ENCODE assay signal across 22 cellular contexts in genomic region chr7:151493083-151493482, GRCh38. TPM values are rescaled to one million over a fixed set of nuclear protein-coding genes. Genes with fewer than 3 reads are reported as not detected.
DNase-seq lines count a peak whose midpoint lies in the region; ATAC-seq and TF ChIP-seq lines count a peak whose summit lies in the region.
"Had no signal": no experiment of that assay in that cellular context is flagged by ENCODE, and none has a peak within 500 bp of the region (broad histone marks: within the 10 kb centered on the region; RNA-seq: fewer than 3 reads in every experiment).

No MANE protein-coding gene starts in this region.

- H3K4me1 Mint-ChIP-seq in CD14-positive monocyte (peaks cover 35% of the 10 kb centered on the region), HFFc6 (ENCODE audit: low read depth) (peaks cover 66% of the 10 kb centered on the region)
- H3K4me1 Mint-ChIP-seq in activated naive CD8-positive, alpha-beta T cell treated with anti-CD3 and anti-CD28 coated beads, Interleukin-2, amount 10 ng/mL, durations not matched to agents 7 days and 5 days, result peaks cover 21% of the 10 kb centered on the region

- POLR2A ChIA-PET in activated naive CD8-positive, alpha-beta T cell treated with anti-CD3 and anti-CD28 coated beads, Interleukin-2, amount 10 ng/mL, durations not matched to agents 7 days and 5 days (lab: Charles Lee), result no interaction called here

- H3K4me1 ChIP-seq in osteoblast (ENCODE audit: insufficient read depth, low read length), result peaks cover 33% of the 10 kb centered on the region

- no peaks in the 10 kb centered on the region for H3K27me3 ChIP-seq in osteoblast (ENCODE audit: insufficient read depth, low read length)
- H3K27me3 ChIP-seq: right lobe of liver, SJCRH30 had no signal

- H3K4me3 Mint-ChIP-seq in CD14-positive monocyte (no peak overlapping the region), HFFc6 (peak overlapping the region; percentile 9)
- no peak overlapping the region for H3K4me3 Mint-ChIP-seq in activated naive CD8-positive, alpha-beta T cell treated with anti-CD3 and anti-CD28 coated beads, Interleukin-2, amount 10 ng/mL, durations not matched to agents 7 days and 5 days
- H3K4me3 Mint-ChIP-seq: activated CD4-positive, alpha-beta T cell treated with anti-CD3 and anti-CD28 coated beads for 36 hours had no signal

- H3K9me3 Mint-ChIP-seq in CD14-positive monocyte (peaks cover 0 to 5% (median 0%) of the 10 kb centered on the region in 7 donors), HFFc6 (no peaks in the 10 kb centered on the region)
- H3K9me3 Mint-ChIP-seq in activated naive CD8-positive, alpha-beta T cell treated with anti-CD3 and anti-CD28 coated beads, Interleukin-2, amount 10 ng/mL, durations not matched to agents 7 days and 5 days, result no peaks in the 10 kb centered on the region

- no peak for ATAC-seq in activated naive CD8-positive, alpha-beta T cell treated with anti-CD3 and anti-CD28 coated beads, Interleukin-2, amount 10 ng/mL, durations not matched to agents 7 days and 5 days (ENCODE audit: low read depth)
- ATAC-seq: activated CD4-positive, alpha-beta T cell treated with anti-CD3 and anti-CD28 coated beads for 36 hours; left colon; right lobe of liver had no signal

- no peak overlapping the region for H3K4me2 ChIP-seq in osteoblast (ENCODE audit: insufficient read depth, low read length)

- H2AFZ ChIP-seq in osteoblast (ENCODE audit: low read length), result no peak overlapping the region

- DNase-seq in CD14-positive monocyte (ENCODE audit: low spot score), result no peak
- DNase-seq in HFFc6, result no peak
- DNase-seq in activated naive CD8-positive, alpha-beta T cell treated with anti-CD3 and anti-CD28 coated beads, Interleukin-2, amount 10 ng/mL, durations not matched to agents 7 days and 5 days, result no peak
- peak; percentile 38 for DNase-seq in iPS-NIHi7 (ENCODE audit: extremely low spot score)
- DNase-seq in osteoblast (ENCODE audit: insufficient read length, low spot score, missing footprints), result no peak
- DNase-seq in SHP77 treated with DMSO at 0.1 percent for 48 hours (lab: John Stamatoyannopoulos, UW), result no peak
- no peak for DNase-seq in T-helper 9 cell
- DNase-seq in NCI-H526 (lab: John Stamatoyannopoulos, UW), result no peak
- DNase-seq: ACHN; activated CD4-positive, alpha-beta T cell treated with anti-CD3 and anti-CD28 coated beads for 36 hours; activated naive CD4-positive, alpha-beta T cell treated with Interleukin-2 at 50 U/mL for 16 hours; left colon; NCI-H1436 treated with DMSO at 0.1 percent for 48 hours; NCI-H2171; NCI-H69; occipital lobe; right lobe of liver; SJCRH30 had no signal

- peaks cover 31 to 36% of the 10 kb centered on the region in 2 donors for H3K36me3 Mint-ChIP-seq in CD14-positive monocyte
- peaks cover 34% of the 10 kb centered on the region for H3K36me3 Mint-ChIP-seq in HFFc6 (ENCODE audit: low read depth)
- peaks cover 17% of the 10 kb centered on the region for H3K36me3 Mint-ChIP-seq in activated naive CD8-positive, alpha-beta T cell treated with anti-CD3 and anti-CD28 coated beads, Interleukin-2, amount 10 ng/mL, durations not matched to agents 7 days and 5 days

- no peaks in the 10 kb centered on the region for H3K9me3 ChIP-seq in osteoblast (ENCODE audit: low read depth, low read length)
- H3K9me3 ChIP-seq: right lobe of liver, SJCRH30 had no signal

- peak overlapping the region in 5 of 7 donors; percentile 27 to 85 (median 66) for H3K27ac Mint-ChIP-seq in CD14-positive monocyte
- peak overlapping the region; percentile 71 for H3K27ac Mint-ChIP-seq in HFFc6
- peak overlapping the region; percentile 9 for H3K27ac Mint-ChIP-seq in activated naive CD8-positive, alpha-beta T cell treated with anti-CD3 and anti-CD28 coated beads, Interleukin-2, amount 10 ng/mL, durations not matched to agents 7 days and 5 days
- H3K27ac Mint-ChIP-seq: activated CD4-positive, alpha-beta T cell treated with anti-CD3 and anti-CD28 coated beads for 36 hours had no signal

- no peak overlapping the region for H3K4me3 ChIP-seq in osteoblast (ENCODE audit: insufficient read depth, low read length)
- H3K4me3 ChIP-seq: coronary artery, right lobe of liver, SJCRH30 had no signal

- H3K27me3 Mint-ChIP-seq in CD14-positive monocyte (ENCODE audit: low read depth in 3 of 3) (no peaks in the 10 kb centered on the region), HFFc6 (ENCODE audit: insufficient read depth) (peaks cover 2% of the 10 kb centered on the region; the same call in 1 of the 2 replicates)
- no peaks in the 10 kb centered on the region for H3K27me3 Mint-ChIP-seq in activated naive CD8-positive, alpha-beta T cell treated with anti-CD3 and anti-CD28 coated beads, Interleukin-2, amount 10 ng/mL, durations not matched to agents 7 days and 5 days
- H3K27me3 Mint-ChIP-seq: activated CD4-positive, alpha-beta T cell treated with anti-CD3 and anti-CD28 coated beads for 36 hours had no signal

- TF ChIP-seq CTCF in CD14-positive monocyte (IDR thresholded peaks at IDR 0.05) (no peak), HFFc6 (IDR thresholded peaks at IDR 0.05) (no peak), osteoblast (IDR thresholded peaks at IDR 0.05; ENCODE audit: extremely low read depth, low read depth, low read length) (no peak)

- intact Hi-C loops in CD14-positive monocyte (cut with micrococcal nuclease), result loop anchor here in 1 of 2 donors (5.0 kb wide), 1 partner anchor 34 kb away; no protein-coding TSS in a partner anchor

- peaks cover 25% of the 10 kb centered on the region for H3K36me3 ChIP-seq in osteoblast (ENCODE audit: insufficient read depth, low read length)

- H3K79me2 ChIP-seq in osteoblast (ENCODE audit: insufficient read depth, low read length), result peaks cover 100% of the 10 kb centered on the region

- peaks cover 20% of the 10 kb centered on the region for H4K20me1 ChIP-seq in osteoblast (ENCODE audit: insufficient read depth, low read length)

- no peak overlapping the region for H3K27ac ChIP-seq in osteoblast (ENCODE audit: low read depth, low read length)
- H3K27ac ChIP-seq: C4-2B, coronary artery, SJCRH30 had no signal

RNA-seq across cellular contexts. Expression of gene RHEB, which starts 26.6 kb away (rescaled TPM):
- polyA plus RNA-seq in CD14-positive monocyte, result 10 to 100 TPM; 95.8 to 96.1 TPM
- 100 to 1,000 TPM; 104 to 122 (median 118) TPM for total RNA-seq in HFFc6 (2021; fragmentation: NEBNext Ultra II Directional; extraction: Animal tissue kit (Norgen Biotek cat#: 25700))
- total RNA-seq in activated naive CD8-positive, alpha-beta T cell treated with anti-CD3 and anti-CD28 coated beads, Interleukin-2, amount 10 ng/mL, durations not matched to agents 7 days and 5 days, result 10 to 100 TPM; 73.0 to 78.9 TPM
- total RNA-seq in osteoblast, result 63.4 and 77.8 TPM in 2 replicates

RNA-seq across cellular contexts. Expression of gene CRYGN, which starts 53.1 kb away (rescaled TPM):
- polyA plus RNA-seq in CD14-positive monocyte, result not detected
- total RNA-seq in HFFc6 (2021; fragmentation: NEBNext Ultra II Directional; extraction: Animal tissue kit (Norgen Biotek cat#: 25700)), result not detected
- under 1 TPM; 0.25 to 0.91 TPM for total RNA-seq in activated naive CD8-positive, alpha-beta T cell treated with anti-CD3 and anti-CD28 coated beads, Interleukin-2, amount 10 ng/mL, durations not matched to agents 7 days and 5 days
- 0.59 and 0.72 TPM in 2 replicates for total RNA-seq in osteoblast
- total RNA-seq: epithelial cell of proximal tubule, occipital lobe, right lobe of liver, SJCRH30, ureter had no signal

Comparison
In these comparisons a context has a peak if more than half of its experiments do, and no peak if none do; other contexts are left out.
1. H3K27ac Mint-ChIP-seq: peak in every context shown above with its lines; median percentile 71 in HFFc6; 66 in CD14-positive monocyte; 9 in activated naive CD8-positive, alpha-beta T cell treated with anti-CD3 and anti-CD28 coated beads, Interleukin-2, amount 10 ng/mL, durations not matched to agents 7 days and 5 days.